10 cellular contexts compared by ENCODE assay signal in genomic region chr13:66887088-66887487, GRCh38.
DNase-seq lines count a peak whose midpoint lies in the region; ATAC-seq and TF ChIP-seq lines count a peak whose summit lies in the region.
"Had no signal": no experiment of that assay in that cellular context is flagged by ENCODE, and none has a peak within 500 bp of the region (broad histone marks: within the 10 kb centered on the region; RNA-seq: fewer than 3 reads in every experiment).

No MANE protein-coding gene starts in this region.

- H3K9me3 ChIP-seq in SU-DHL-6 (ENCODE audit: insufficient read depth, low read length) (no peaks in the 10 kb centered on the region), neuronal stem cell (replicated peaks in 1 of 2; ENCODE audit: control insufficient read depth in 2 of 2, insufficient read depth in 1 of 2, low read depth in 1 of 2, low read length in 2 of 2) (no peaks in the 10 kb centered on the region)
- H3K9me3 ChIP-seq: esophagus squamous epithelium had no signal

- no peaks in the 10 kb centered on the region for H3K4me1 ChIP-seq in neuronal stem cell (ENCODE audit: control insufficient read depth in 2 of 2, insufficient read depth in 1 of 2, low read depth in 1 of 2, low read length in 2 of 2)
- H3K4me1 ChIP-seq: esophagus squamous epithelium had no signal

- no CpG with 5 or more reads among the region's 5 CpGs for WGBS in neuronal stem cell (ENCODE audit: extremely low coverage in 2 of 2, insufficient read length in 2 of 2, insufficient replicate concordance in 1 of 2), 2 donors

- H3K23ac ChIP-seq in neuronal stem cell (ENCODE audit: low read depth, low read length, poor library complexity), result no peak overlapping the region

- H3K27me3 ChIP-seq in SU-DHL-6 (ENCODE audit: low read length), result no peaks in the 10 kb centered on the region
- H3K27me3 ChIP-seq in neuronal stem cell (ENCODE audit: control insufficient read depth in 3 of 3, insufficient read depth in 3 of 3, low read depth in 1 of 3, low read length in 3 of 3), result no peaks in the 10 kb centered on the region
- H3K27me3 ChIP-seq: esophagus squamous epithelium had no signal

- peak overlapping the region; percentile 92 for H3K27ac ChIP-seq in SU-DHL-6 (ENCODE audit: low read depth, low read length)
- no peak overlapping the region for H3K27ac ChIP-seq in neuronal stem cell (replicated peaks; ENCODE audit: low read length)
- H3K27ac ChIP-seq: esophagus squamous epithelium had no signal

- H3F3A ChIP-seq in SU-DHL-6 (ENCODE audit: insufficient read depth), result peaks cover 30% of the 10 kb centered on the region

- no peak overlapping the region for H3K18ac ChIP-seq in neuronal stem cell (ENCODE audit: low read length)

- H3K9me2 ChIP-seq in SU-DHL-6 (replicated peaks; ENCODE audit: insufficient read depth, low read length), result no peaks in the 10 kb centered on the region

- no peak overlapping the region for H2BK12ac ChIP-seq in neuronal stem cell (ENCODE audit: low read length)

- no peaks in the 10 kb centered on the region for H4K20me1 ChIP-seq in SU-DHL-6 (ENCODE audit: low read depth, low read length)

- no peak overlapping the region for H2AK5ac ChIP-seq in neuronal stem cell (ENCODE audit: low read depth, low read length)

- H3K9me3 Mint-ChIP-seq in activated naive CD4-positive, alpha-beta T cell treated with anti-CD3 and anti-CD28 coated beads, Interleukin-2, amount 50 U/mL, for 72 hours, result peaks cover 0 to 8% of the 10 kb centered on the region in 2 donors

- no peaks in the 10 kb centered on the region for H3K36me3 ChIP-seq in SU-DHL-6 (ENCODE audit: low read length)
- H3K36me3 ChIP-seq in neuronal stem cell (replicated peaks in 1 of 2; ENCODE audit: control insufficient read depth in 2 of 2, insufficient read depth in 2 of 2, low read length in 2 of 2), result no peaks in the 10 kb centered on the region
- H3K36me3 ChIP-seq: esophagus squamous epithelium had no signal

- no peak for TF ChIP-seq CTCF in SU-DHL-6 (IDR thresholded peaks at IDR 0.05; ENCODE audit: insufficient read depth, low read length, poor library complexity, severe bottlenecking)

- H3K9ac ChIP-seq in SU-DHL-6 (ENCODE audit: low read length) (peak overlapping the region; percentile 47), neuronal stem cell (ENCODE audit: low read depth, low read length, poor library complexity) (no peak overlapping the region)

- no peak overlapping the region for H3K4ac ChIP-seq in neuronal stem cell (ENCODE audit: low read length)

- no peak overlapping the region for H2BK5ac ChIP-seq in neuronal stem cell (ENCODE audit: low read length)

- H2AFZ ChIP-seq in SU-DHL-6 (ENCODE audit: low read depth, low read length, severe bottlenecking) (peak overlapping the region; percentile 25), neuronal stem cell (ENCODE audit: low read length) (peak overlapping the region; percentile 6)

- no peak overlapping the region for H3K27ac Mint-ChIP-seq in activated naive CD4-positive, alpha-beta T cell treated with anti-CD3 and anti-CD28 coated beads, Interleukin-2, amount 50 U/mL, for 72 hours
- H3K27ac Mint-ChIP-seq: naive thymus-derived CD4-positive, alpha-beta T cell had no signal

- H2BK15ac ChIP-seq in neuronal stem cell (ENCODE audit: low read length), result no peak overlapping the region

- H3K79me1 ChIP-seq in neuronal stem cell (ENCODE audit: low read depth, low read length), result no peaks in the 10 kb centered on the region

- no peak overlapping the region for H3K14ac ChIP-seq in neuronal stem cell (ENCODE audit: low read length)

- H3K4me2 ChIP-seq in SU-DHL-6 (ENCODE audit: low read depth, low read length, poor library complexity, severe bottlenecking), result peak overlapping the region; percentile 67
- no peak overlapping the region for H3K4me2 ChIP-seq in neuronal stem cell (ENCODE audit: insufficient read depth, low read length, poor library complexity, severe bottlenecking)

- no peak overlapping the region for H4K91ac ChIP-seq in neuronal stem cell (ENCODE audit: low read depth, low read length, poor library complexity)

- H4K8ac ChIP-seq in neuronal stem cell (ENCODE audit: low read depth, low read length), result no peak overlapping the region

- no peaks in the 10 kb centered on the region for H3K36me3 Mint-ChIP-seq in activated naive CD4-positive, alpha-beta T cell treated with anti-CD3 and anti-CD28 coated beads, Interleukin-2, amount 50 U/mL, for 72 hours
- H3K36me3 Mint-ChIP-seq: naive thymus-derived CD4-positive, alpha-beta T cell had no signal

- ATAC-seq in GM19043 (IDR thresholded peaks at IDR 0.05; ENCODE audit: low read depth, unreplicated experiment) (peak; percentile 87), HG03066 (IDR thresholded peaks at IDR 0.05; ENCODE audit: low read depth, unreplicated experiment) (peak; percentile 54), HG03095 (IDR thresholded peaks at IDR 0.05; ENCODE audit: unreplicated experiment) (no peak)
- ATAC-seq in activated naive CD4-positive, alpha-beta T cell treated with anti-CD3 and anti-CD28 coated beads, Interleukin-2, amount 50 U/mL, for 72 hours, result no peak
- ATAC-seq: naive thymus-derived CD4-positive, alpha-beta T cell had no signal

- no peak for DNase-seq in neuronal stem cell (ENCODE audit: low spot score)
- DNase-seq in activated naive CD4-positive, alpha-beta T cell treated with anti-CD3 and anti-CD28 coated beads, Interleukin-2, amount 50 U/mL, for 72 hours (ENCODE audit: low spot score in 2 of 2), result no peak
- no peak for DNase-seq in NCI-H146 treated with DMSO at 0.1 percent for 48 hours (lab: John Stamatoyannopoulos, UW; ENCODE audit: unreplicated experiment)
- no peak for DNase-seq in NCI-H748 (lab: John Stamatoyannopoulos, UW; ENCODE audit: unreplicated experiment)
- DNase-seq: esophagus squamous epithelium; naive thymus-derived CD4-positive, alpha-beta T cell had no signal

- no peaks in the 10 kb centered on the region for H3K79me2 ChIP-seq in SU-DHL-6 (ENCODE audit: insufficient read depth, low read length)

- H2BK120ac ChIP-seq in neuronal stem cell (ENCODE audit: low read depth, low read length), result no peak overlapping the region

- H3K4me3 ChIP-seq in SU-DHL-6 (ENCODE audit: insufficient read depth, low read length, poor library complexity, severe bottlenecking) (peak overlapping the region; percentile 22), neuronal stem cell (ENCODE audit: low read length in 2 of 2) (no peak overlapping the region)
- H3K4me3 ChIP-seq: esophagus squamous epithelium had no signal

Comparison
In these comparisons a context has a peak if more than half of its experiments do, and no peak if none do; other contexts are left out.
1. ATAC-seq: peak in GM19043 (single experiment) and HG03066 (single experiment); none in activated naive CD4-positive, alpha-beta T cell treated with anti-CD3 and anti-CD28 coated beads, Interleukin-2, amount 50 U/mL, for 72 hours (0 of 2) and HG03095 (single experiment).